ENCODE assay signal across 16 cellular contexts in genomic region chr4:70980196-70980595, GRCh38. TPM values are rescaled to one million over a fixed set of nuclear protein-coding genes. Genes with fewer than 3 reads are reported as not detected.
DNase-seq lines count a peak whose midpoint lies in the region; ATAC-seq and TF ChIP-seq lines count a peak whose summit lies in the region.
"Had no signal": no experiment of that assay in that cellular context is flagged by ENCODE, and none has a peak within 500 bp of the region (broad histone marks: within the 10 kb centered on the region; RNA-seq: fewer than 3 reads in every experiment).

No MANE protein-coding gene starts in this region.

- H3K9ac ChIP-seq in DND-41 (ENCODE audit: low read depth, low read length): no peak overlapping the region
- no peak overlapping the region for H3K9ac ChIP-seq in SU-DHL-6 (ENCODE audit: low read length)

- H4K20me1 ChIP-seq in DND-41 (ENCODE audit: insufficient read depth, low read length) (no peaks in the 10 kb centered on the region), SU-DHL-6 (ENCODE audit: low read depth, low read length) (no peaks in the 10 kb centered on the region)

- H3K4me3 Mint-ChIP-seq in mesothelial cell of epicardium: no peak overlapping the region
- H3K4me3 Mint-ChIP-seq: CD4-positive, alpha-beta memory T cell; H9 had no signal

- peaks cover 67% of the 10 kb centered on the region for H3K36me3 ChIP-seq in DND-41 (ENCODE audit: insufficient read depth, low read length)
- H3K36me3 ChIP-seq in SU-DHL-6 (ENCODE audit: low read length): no peaks in the 10 kb centered on the region
- H3K36me3 ChIP-seq in breast epithelium: no peaks in the 10 kb centered on the region

- H2AFZ ChIP-seq in DND-41 (ENCODE audit: low read depth, low read length) (no peak overlapping the region), SU-DHL-6 (ENCODE audit: low read depth, low read length, severe bottlenecking) (no peak overlapping the region)

- H3K9me3 ChIP-seq in DND-41 (ENCODE audit: insufficient read depth, low read length, severe bottlenecking): no peaks in the 10 kb centered on the region
- H3K9me3 ChIP-seq in SU-DHL-6 (ENCODE audit: insufficient read depth, low read length): no peaks in the 10 kb centered on the region
- no peaks in the 10 kb centered on the region for H3K9me3 ChIP-seq in breast epithelium
- H3K9me3 ChIP-seq: Caco-2 had no signal

- intact Hi-C loops in breast epithelium (cut with DNase I; ENCODE audit: low total_unique reads): no loop called here

- no peak for DNase-seq in DND-41
- DNase-seq in mesothelial cell of epicardium (ENCODE audit: low spot score in 2 of 2, unreplicated experiment in 2 of 2): no peak
- DNase-seq in breast epithelium (ENCODE audit: low spot score in 2 of 2): no peak
- DNase-seq in activated naive CD4-positive, alpha-beta T cell treated with anti-CD3 and anti-CD28 coated beads, Interleukin-2, amount 50 U/mL, for 16 hours: no peak
- DNase-seq: Caco-2; CD4-positive, alpha-beta memory T cell; H9; NCI-H1417; NCI-H1694 treated with DMSO at 0.1 percent for 48 hours; NCI-H2081 treated with DMSO at 0.1 percent for 48 hours; NCI-H2171 treated with DMSO at 0.1 percent for 48 hours; NCI-H446; NCI-H526 had no signal

- H3K27me3 ChIP-seq in DND-41 (ENCODE audit: insufficient read depth, low read length, poor library complexity) (no peaks in the 10 kb centered on the region), SU-DHL-6 (ENCODE audit: low read length) (no peaks in the 10 kb centered on the region), breast epithelium (no peaks in the 10 kb centered on the region)

- peaks cover 9% of the 10 kb centered on the region for H3K36me3 Mint-ChIP-seq in mesothelial cell of epicardium

- TF ChIP-seq CTCF in DND-41 (IDR thresholded peaks at IDR 0.05; ENCODE audit: borderline replicate concordance, extremely low read depth, low read length, poor library complexity, severe bottlenecking): no peak
- TF ChIP-seq CTCF in SU-DHL-6 (IDR thresholded peaks at IDR 0.05; ENCODE audit: insufficient read depth, low read length, poor library complexity, severe bottlenecking): no peak
- no peak for TF ChIP-seq CTCF in mesothelial cell of epicardium (IDR thresholded peaks at IDR 0.05; ENCODE audit: unreplicated experiment)
- TF ChIP-seq CTCF in breast epithelium (IDR thresholded peaks at IDR 0.05): no peak

- no peak for TF ChIP-seq POLR2A in breast epithelium (IDR thresholded peaks at IDR 0.05)

- H3K4me1 ChIP-seq in DND-41 (ENCODE audit: insufficient read depth, low read length): no peaks in the 10 kb centered on the region
- H3K4me1 ChIP-seq in breast epithelium: no peaks in the 10 kb centered on the region
- H3K4me1 ChIP-seq: Caco-2 had no signal

- H3K4me2 ChIP-seq in DND-41 (ENCODE audit: insufficient read depth, low read length): no peak overlapping the region
- H3K4me2 ChIP-seq in SU-DHL-6 (ENCODE audit: low read depth, low read length, poor library complexity, severe bottlenecking): peak overlapping the region; percentile 40

- H3K27ac Mint-ChIP-seq in mesothelial cell of epicardium: peak overlapping the region; percentile 52

- no peak overlapping the region for H3K4me3 ChIP-seq in DND-41 (ENCODE audit: low read depth in 1 of 2, low read length in 2 of 2)
- H3K4me3 ChIP-seq in SU-DHL-6 (ENCODE audit: insufficient read depth, low read length, poor library complexity, severe bottlenecking): no peak overlapping the region
- H3K4me3 ChIP-seq in breast epithelium: no peak overlapping the region

- H3K79me2 ChIP-seq in DND-41 (ENCODE audit: insufficient read depth, low read length) (peaks cover 20% of the 10 kb centered on the region), SU-DHL-6 (ENCODE audit: insufficient read depth, low read length) (no peaks in the 10 kb centered on the region)

- peaks cover 4% of the 10 kb centered on the region; the same call in 1 of the 2 replicates for H3F3A ChIP-seq in SU-DHL-6 (ENCODE audit: insufficient read depth)

- peaks cover 15% of the 10 kb centered on the region for H3K4me1 Mint-ChIP-seq in mesothelial cell of epicardium
- H3K4me1 Mint-ChIP-seq: CD4-positive, alpha-beta memory T cell; H9 had no signal

- no peak for ATAC-seq in DND-41 (ENCODE audit: insufficient read depth, low read depth)
- ATAC-seq in HG02759 (IDR thresholded peaks at IDR 0.05; ENCODE audit: unreplicated experiment): peak; percentile 9
- ATAC-seq in GM19463 (IDR thresholded peaks at IDR 0.05; ENCODE audit: unreplicated experiment): no peak

- H3K27ac ChIP-seq in DND-41 (ENCODE audit: low read length): 0 out of 2 replicates have a peak overlapping the region, but pooled peaks have one; percentile 8
- peak overlapping the region; percentile 51 for H3K27ac ChIP-seq in SU-DHL-6 (ENCODE audit: low read depth, low read length)
- no peak overlapping the region for H3K27ac ChIP-seq in breast epithelium

- no peaks in the 10 kb centered on the region for H3K9me3 Mint-ChIP-seq in mesothelial cell of epicardium
- H3K9me3 Mint-ChIP-seq: CD4-positive, alpha-beta memory T cell; H9 had no signal

- no peaks in the 10 kb centered on the region for H3K27me3 Mint-ChIP-seq in mesothelial cell of epicardium (ENCODE audit: low read depth)
- H3K27me3 Mint-ChIP-seq: CD4-positive, alpha-beta memory T cell had no signal

- no peaks in the 10 kb centered on the region for H3K9me2 ChIP-seq in SU-DHL-6 (replicated peaks; ENCODE audit: insufficient read depth, low read length)

RNA-seq across cellular contexts. Expression of gene DCK, which starts 13.3 kb away (rescaled TPM):
- total RNA-seq in mesothelial cell of epicardium (12.7 to 14.1 TPM (median 13.9 TPM) in 3 replicates), breast epithelium (10 to 100 TPM; 11.8 to 23.0 (median 17.4) TPM)

Comparison
In these comparisons a context has a peak if more than half of its experiments do, and no peak if none do; other contexts are left out.
1. H3K27ac ChIP-seq: peak in DND-41 (single experiment) and SU-DHL-6 (single experiment); none in breast epithelium (0 of 2).